ENCODE assay signal across 20 cellular contexts in genomic region chr2:232353096-232353495, GRCh38. TPM values are rescaled to one million over a fixed set of nuclear protein-coding genes. Genes with fewer than 3 reads are reported as not detected.
"Had no signal": no experiment of that assay in that cellular context is flagged by ENCODE, and none has a peak within 500 bp of the region (broad histone marks: within the 10 kb centered on the region; RNA-seq: fewer than 3 reads in every experiment).

No MANE protein-coding gene starts in this region.

- H3K9me3 Mint-ChIP-seq: dendritic cell treated with granulocyte-macrophage colony-stimulating factor and Interleukin-4, amounts not matched to agents 40 ng/mL and 50 ng/mL, for 4 days; effector memory CD8-positive, alpha-beta T cell had no signal

- H3K9me3 ChIP-seq: esophagus muscularis mucosa, gastrocnemius medialis, heart right ventricle, left ventricle myocardium inferior, neutrophil had no signal

- H3K4me3 ChIP-seq: esophagus muscularis mucosa, gastrocnemius medialis, heart right ventricle had no signal

- H3K27ac ChIP-seq: epithelial cell of prostate, esophagus muscularis mucosa, gastrocnemius medialis, heart right ventricle, left ventricle myocardium inferior, neutrophil had no signal

- H3K4me3 Mint-ChIP-seq: dendritic cell treated with granulocyte-macrophage colony-stimulating factor and Interleukin-4, amounts not matched to agents 40 ng/mL and 50 ng/mL, for 4 days; effector memory CD8-positive, alpha-beta T cell had no signal

- ATAC-seq: effector memory CD8-positive, alpha-beta T cell; gastrocnemius medialis had no signal

- DNase-seq: effector memory CD8-positive, alpha-beta T cell; gastrocnemius medialis; heart right ventricle; hypothalamus; left ventricle myocardium inferior; mesendoderm; naive B cell; small intestine; stimulated activated CD4-positive, alpha-beta T cell treated with anti-CD3 and anti-CD28 coated beads, Interleukin-2, amount 100 ng/mL, for 48 hours; stimulated activated naive CD4-positive, alpha-beta T cell treated with Interleukin-2 at 50 U/mL for 16 hours; trophoblast cell had no signal

- H3K27ac Mint-ChIP-seq: dendritic cell treated with granulocyte-macrophage colony-stimulating factor and Interleukin-4, amounts not matched to agents 40 ng/mL and 50 ng/mL, for 4 days; effector memory CD8-positive, alpha-beta T cell had no signal

- H3K36me3 ChIP-seq: esophagus muscularis mucosa, gastrocnemius medialis, heart right ventricle, left ventricle myocardium inferior, neutrophil had no signal

RNA-seq across cellular contexts. Expression of gene ALPP, which starts 25.5 kb away (rescaled TPM):
- total RNA-seq: fibroblast of villous mesenchyme, gastrocnemius medialis, heart right ventricle, left ventricle myocardium inferior, lung microvascular endothelial cell, osteocyte, pulmonary artery endothelial cell had no signal
- polyA plus RNA-seq: heart right ventricle, neural cell, small intestine had no signal

RNA-seq across cellular contexts. Expression of gene ALPG, which starts 53.5 kb away (rescaled TPM):
- total RNA-seq: esophagus muscularis mucosa, fibroblast of villous mesenchyme, gastrocnemius medialis, heart right ventricle, left ventricle myocardium inferior, lung microvascular endothelial cell, osteocyte, pulmonary artery endothelial cell had no signal
- polyA plus RNA-seq: heart right ventricle, neural cell had no signal
